ENCODE assay signal across 9 cellular contexts in genomic region chr1:93552751-93553455, GRCh38.
DNase-seq lines count a peak whose midpoint lies in the region; ATAC-seq, FAIRE-seq and TF ChIP-seq lines count a peak whose summit lies in the region.
"Had no signal": no experiment of that assay in that cellular context is flagged by ENCODE, and none has a peak within 500 bp of the region (broad histone marks: within the 10 kb centered on the region; RNA-seq: fewer than 3 reads in every experiment).

No MANE protein-coding gene starts in this region.

- peak overlapping the region; percentile 14 for H3K4me3 ChIP-seq in endocrine pancreas (ENCODE audit: control insufficient read depth, insufficient read depth, low read length)

- H3K36me3 Mint-ChIP-seq in nephron (ENCODE audit: low read depth) = peaks cover 64% of the 10 kb centered on the region
- H3K36me3 Mint-ChIP-seq: activated naive CD4-positive, alpha-beta T cell treated with anti-CD3 and anti-CD28 coated beads, Interleukin-2, amount 50 U/mL, for 24 hours had no signal

- peaks cover 27% of the 10 kb centered on the region for H3K4me1 ChIP-seq in endocrine pancreas (ENCODE audit: control insufficient read depth, insufficient read depth, low read length)

- H3K4me3 Mint-ChIP-seq in nephron = peak overlapping the region in 1 of 3 experiments; percentile 26
- H3K4me3 Mint-ChIP-seq: activated naive CD4-positive, alpha-beta T cell treated with anti-CD3 and anti-CD28 coated beads, Interleukin-2, amount 50 U/mL, for 24 hours had no signal

- H3K27ac Mint-ChIP-seq in nephron = peak overlapping the region; percentile 51 to 88 (median 86)
- H3K27ac Mint-ChIP-seq: activated naive CD4-positive, alpha-beta T cell treated with anti-CD3 and anti-CD28 coated beads, Interleukin-2, amount 50 U/mL, for 24 hours had no signal

- no peaks in the 10 kb centered on the region for H3K9me3 ChIP-seq in endocrine pancreas (ENCODE audit: control insufficient read depth, low read length)

- no peaks in the 10 kb centered on the region for H3K27me3 Mint-ChIP-seq in nephron (ENCODE audit: low read depth)

- ATAC-seq in GM21381 (IDR thresholded peaks at IDR 0.05; ENCODE audit: unreplicated experiment) = no peak
- ATAC-seq in HG03520 (IDR thresholded peaks at IDR 0.05; ENCODE audit: unreplicated experiment) = no peak

- no peak overlapping the region for H3K9ac ChIP-seq in endocrine pancreas (ENCODE audit: control insufficient read depth, insufficient read depth, low read length)

- peaks cover 4% of the 10 kb centered on the region for H3K9me3 Mint-ChIP-seq in nephron
- H3K9me3 Mint-ChIP-seq: activated naive CD4-positive, alpha-beta T cell treated with anti-CD3 and anti-CD28 coated beads, Interleukin-2, amount 50 U/mL, for 24 hours had no signal

- FAIRE-seq in D721Med (lab: Jason Lieb, UNC) = peak; percentile 48

- peaks cover 42% of the 10 kb centered on the region for H3K4me1 Mint-ChIP-seq in nephron

- TF ChIP-seq CTCF in D721Med (IDR thresholded peaks at IDR 0.05; ENCODE audit: insufficient read depth, missing control alignments) (no peak), nephron (IDR thresholded peaks at IDR 0.05; ENCODE audit: unreplicated experiment in 3 of 3) (no peak)

- H3K27me3 ChIP-seq in endocrine pancreas (ENCODE audit: control insufficient read depth, insufficient read depth, low read length) = no peaks in the 10 kb centered on the region

- no peaks in the 10 kb centered on the region for H3K36me3 ChIP-seq in endocrine pancreas (ENCODE audit: control insufficient read depth, insufficient read depth, low read length)

- DNase-seq in D721Med (ENCODE audit: insufficient read length, low spot score) (no peak), NCI-H226 (peak; percentile 71)
- no peak for DNase-seq in activated naive CD4-positive, alpha-beta T cell treated with Interleukin-2 at 50 U/mL for 16 hours
- no peak for DNase-seq in stimulated activated naive CD4-positive, alpha-beta T cell (lab: John Stamatoyannopoulos, UW)
